Comparison of ENCODE assay signal across 9 cellular contexts in the genomic region with DNA sequence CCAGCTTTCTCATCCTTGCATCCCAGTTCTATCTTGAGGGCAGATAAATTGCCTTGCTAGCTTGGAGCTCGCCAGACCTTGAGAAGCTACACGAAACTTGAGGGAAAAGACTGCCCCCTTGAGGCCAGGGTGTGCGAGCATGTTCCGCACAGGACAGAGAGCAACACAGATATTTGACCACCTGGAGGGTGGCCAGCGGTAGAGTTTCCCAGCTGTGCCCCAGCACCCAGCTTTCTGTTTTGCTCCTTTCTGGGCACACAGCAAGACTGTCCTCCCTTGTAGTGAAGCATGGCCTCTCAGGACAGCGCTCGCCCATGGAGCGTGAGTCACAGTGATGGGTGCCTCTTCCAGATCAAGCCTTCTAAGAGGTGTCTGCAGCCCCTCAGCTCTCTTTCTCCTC. TPM values are rescaled to one million over a fixed set of nuclear protein-coding genes. Genes with fewer than 3 reads are reported as not detected.
DNase-seq lines count a peak whose midpoint lies in the region; ATAC-seq and TF ChIP-seq lines count a peak whose summit lies in the region.
"Had no signal": no experiment of that assay in that cellular context is flagged by ENCODE, and none has a peak within 500 bp of the region (broad histone marks: within the 10 kb centered on the region; RNA-seq: fewer than 3 reads in every experiment).

No MANE protein-coding gene starts in this region.

- no peak overlapping the region for H3K4me2 ChIP-seq in fibroblast of lung (ENCODE audit: extremely low read depth, insufficient read depth, low read length)

- H3K9me3 ChIP-seq in RWPE2 (ENCODE audit: severe bottlenecking) (no peaks in the 10 kb centered on the region), fibroblast of lung (ENCODE audit: control insufficient read depth, insufficient read depth, low read depth, low read length) (no peaks in the 10 kb centered on the region)

- H3K79me2 ChIP-seq in fibroblast of lung (ENCODE audit: control insufficient read depth, insufficient read depth, low read length), result no peaks in the 10 kb centered on the region

- DNase-seq in D341Med (ENCODE audit: low spot score) (peak; percentile 84), GM19238 (ENCODE audit: insufficient read length, low spot score) (peak; percentile 46), HT-29 (ENCODE audit: low spot score) (peak; percentile 72), RWPE2 (ENCODE audit: low spot score) (no peak), fibroblast of lung (ENCODE audit: low read depth in 2 of 2) (peak; percentile 2 to 12), pons (ENCODE audit: low spot score) (peak; percentile 82), NCI-H510A treated with DMSO at 0.1 percent for 48 hours (lab: John Stamatoyannopoulos, UW) (no peak)

- H3K27me3 ChIP-seq in RWPE2 (ENCODE audit: insufficient read depth, poor library complexity, severe bottlenecking), result no peaks in the 10 kb centered on the region
- H3K27me3 ChIP-seq in fibroblast of lung (ENCODE audit: control insufficient read depth, insufficient read depth, low read length), result no peaks in the 10 kb centered on the region

- H3K27ac ChIP-seq in RWPE2 (ENCODE audit: poor library complexity, severe bottlenecking) (no peak overlapping the region), fibroblast of lung (ENCODE audit: insufficient read depth, low read length) (no peak overlapping the region)

- TF ChIP-seq CTCF in RWPE2 (IDR thresholded peaks at IDR 0.05; ENCODE audit: poor library complexity, severe bottlenecking), result peak; percentile 51
- peak in 1 of 2 donors; percentile 20 for TF ChIP-seq CTCF in fibroblast of lung (conservative IDR thresholded peaks at IDR 0.05 in 1 of 2, IDR thresholded peaks at IDR 0.05 in 1 of 2; ENCODE audit: low read depth in 1 of 2, low read length in 2 of 2)

- H3K4me3 ChIP-seq in RWPE2 (ENCODE audit: severe bottlenecking) (no peak overlapping the region), fibroblast of lung (replicated peaks in 1 of 4; ENCODE audit: control extremely low read depth in 1 of 4, insufficient read depth in 1 of 4, low read depth in 3 of 4, low read length in 4 of 4) (no peak overlapping the region)

- H3K4me1 ChIP-seq in RWPE2 (ENCODE audit: insufficient read depth, poor library complexity, severe bottlenecking) (no peaks in the 10 kb centered on the region), fibroblast of lung (ENCODE audit: control insufficient read depth, extremely low read depth, insufficient read depth, low read length) (no peaks in the 10 kb centered on the region)

- H3K9ac ChIP-seq in fibroblast of lung (ENCODE audit: insufficient read depth, low read length), result no peak overlapping the region

- peak; percentile 51; the same call in 2 of the 3 replicates for ATAC-seq in RWPE2 (ENCODE audit: low read depth)
- ATAC-seq in HG03460 (IDR thresholded peaks at IDR 0.05; ENCODE audit: unreplicated experiment), result no peak

- H2AFZ ChIP-seq in fibroblast of lung (ENCODE audit: low read length), result no peak overlapping the region

- H3K36me3 ChIP-seq in RWPE2 (ENCODE audit: low read depth) (no peaks in the 10 kb centered on the region), fibroblast of lung (ENCODE audit: control insufficient read depth, insufficient read depth, low read length) (no peaks in the 10 kb centered on the region)

- H4K20me1 ChIP-seq in fibroblast of lung (ENCODE audit: control insufficient read depth, extremely low read depth, insufficient read depth, low read length), result no peaks in the 10 kb centered on the region

RNA-seq across cellular contexts. Expression of gene SPATA19, which starts 23.5 kb away (rescaled TPM):
- total RNA-seq in HT-29 (2014; rRNA removed; shearing (Covaris generic)), result not detected in 2 replicates
- not detected in 2 replicates for total RNA-seq in fibroblast of lung
- polyA plus RNA-seq in fibroblast of lung, result not detected in 2 replicates
- not detected in 2 replicates for polyA plus RNA-seq in fibroblast of lung (2012)
- not detected in 2 replicates for polyA minus RNA-seq in fibroblast of lung (ENCODE audit: low replicate concordance)
- total RNA-seq: LHCN-M2 had no signal

Comparison
In these comparisons a context has a peak if more than half of its experiments do, and no peak if none do; other contexts are left out.
1. DNase-seq: peak in D341Med (single experiment), GM19238 (single experiment), HT-29 (single experiment), fibroblast of lung (2 of 2) and pons (single experiment); none in RWPE2 (single experiment) and NCI-H510A treated with DMSO at 0.1 percent for 48 hours (single experiment).